ENCODE assay signal across 8 cellular contexts in genomic region chr16:29338891-29339290, GRCh38.
DNase-seq lines count a peak whose midpoint lies in the region; ATAC-seq lines count a peak whose summit lies in the region.
"Not testable (repeated sequence)": the region's sequence is repeated elsewhere in the genome, so short reads cannot be mapped to it uniquely, and the experiment has no call there.

No MANE protein-coding gene starts in this region.

- not testable (repeated sequence) for H3K4me3 Mint-ChIP-seq in dendritic cell treated with granulocyte-macrophage colony-stimulating factor and Interleukin-4, amounts not matched to agents 40 ng/mL and 50 ng/mL, for 4 days
- peak overlapping the region; percentile 60 for H3K4me3 Mint-ChIP-seq in stimulated activated memory B cell treated with anti-CD40 and anti-IgM and Interleukin-4, amounts not matched to agents 10 μg/mL and 1 μg/mL and 100 μg/mL, for 72 hours

- H3K4me1 Mint-ChIP-seq in dendritic cell treated with granulocyte-macrophage colony-stimulating factor and Interleukin-4, amounts not matched to agents 40 ng/mL and 50 ng/mL, for 4 days (ENCODE audit: low read depth), result peaks cover 48% of the 10 kb centered on the region
- peaks cover 67% of the 10 kb centered on the region for H3K4me1 Mint-ChIP-seq in stimulated activated memory B cell treated with anti-CD40 and anti-IgM and Interleukin-4, amounts not matched to agents 10 μg/mL and 1 μg/mL and 100 μg/mL, for 72 hours

- peak; percentile 7 for ATAC-seq in GM18511 (IDR thresholded peaks at IDR 0.05; ENCODE audit: unreplicated experiment)
- peak; percentile 4 for ATAC-seq in GM19025 (IDR thresholded peaks at IDR 0.05; ENCODE audit: low read depth, unreplicated experiment)
- ATAC-seq in GM21526 (IDR thresholded peaks at IDR 0.05; ENCODE audit: low FRiP score, unreplicated experiment), result peak; percentile 7
- peak; percentile 1 for ATAC-seq in HG02759 (IDR thresholded peaks at IDR 0.05; ENCODE audit: unreplicated experiment)
- ATAC-seq in HG03196 (IDR thresholded peaks at IDR 0.05; ENCODE audit: unreplicated experiment), result peak; percentile 17
- peak; percentile 53 for ATAC-seq in stimulated activated memory B cell treated with anti-CD40 and anti-IgM and Interleukin-4, amounts not matched to agents 10 μg/mL and 1 μg/mL and 100 μg/mL, for 72 hours

- H3K27ac Mint-ChIP-seq in dendritic cell treated with granulocyte-macrophage colony-stimulating factor and Interleukin-4, amounts not matched to agents 40 ng/mL and 50 ng/mL, for 4 days, result peak overlapping the region; percentile 52
- peak overlapping the region; percentile 79 for H3K27ac Mint-ChIP-seq in stimulated activated memory B cell treated with anti-CD40 and anti-IgM and Interleukin-4, amounts not matched to agents 10 μg/mL and 1 μg/mL and 100 μg/mL, for 72 hours

- intact Hi-C loops in dendritic cell treated with granulocyte-macrophage colony-stimulating factor and Interleukin-4, amounts not matched to agents 40 ng/mL and 50 ng/mL, for 4 days (cut with micrococcal nuclease), result not testable (repeated sequence)

- not testable (repeated sequence) for H3K36me3 Mint-ChIP-seq in dendritic cell treated with granulocyte-macrophage colony-stimulating factor and Interleukin-4, amounts not matched to agents 40 ng/mL and 50 ng/mL, for 4 days (ENCODE audit: low read depth); stimulated activated memory B cell treated with anti-CD40 and anti-IgM and Interleukin-4, amounts not matched to agents 10 μg/mL and 1 μg/mL and 100 μg/mL, for 72 hours

- peak; percentile 35 for DNase-seq in NAMALWA (ENCODE audit: low spot score)

- peaks cover 36% of the 10 kb centered on the region for H3K27me3 Mint-ChIP-seq in dendritic cell treated with granulocyte-macrophage colony-stimulating factor and Interleukin-4, amounts not matched to agents 40 ng/mL and 50 ng/mL, for 4 days
- not testable (repeated sequence) for H3K27me3 Mint-ChIP-seq in stimulated activated memory B cell treated with anti-CD40 and anti-IgM and Interleukin-4, amounts not matched to agents 10 μg/mL and 1 μg/mL and 100 μg/mL, for 72 hours

- not testable (repeated sequence) for H3K9me3 Mint-ChIP-seq in dendritic cell treated with granulocyte-macrophage colony-stimulating factor and Interleukin-4, amounts not matched to agents 40 ng/mL and 50 ng/mL, for 4 days; stimulated activated memory B cell treated with anti-CD40 and anti-IgM and Interleukin-4, amounts not matched to agents 10 μg/mL and 1 μg/mL and 100 μg/mL, for 72 hours

Comparison
In these comparisons a context has a peak if more than half of its experiments do, and no peak if none do; other contexts are left out.
1. Peak in every context shown above with its lines: DNase-seq and ATAC-seq.
2. ATAC-seq: peak in every context shown above with its lines; median percentile 53 in stimulated activated memory B cell treated with anti-CD40 and anti-IgM and Interleukin-4, amounts not matched to agents 10 μg/mL and 1 μg/mL and 100 μg/mL, for 72 hours; 17 in HG03196; 7 in GM18511; 7 in GM21526; 4 in GM19025; 1 in HG02759.